ENCODE assay signal across 10 cellular contexts in genomic region chr6:38688579-38689087, GRCh38. TPM values are rescaled to one million over a fixed set of nuclear protein-coding genes. Genes with fewer than 3 reads are reported as not detected.
A peak's percentile ranks its signal among the peaks of the same experiment; 100 is the strongest.
DNase-seq lines count a peak whose midpoint lies in the region; ATAC-seq and TF ChIP-seq lines count a peak whose summit lies in the region.
"Had no signal": no experiment of that assay in that cellular context is flagged by ENCODE, and none has a peak within 500 bp of the region (broad histone marks: within the 10 kb centered on the region; RNA-seq: fewer than 3 reads in every experiment).

No MANE protein-coding gene starts in this region.

- no peak overlapping the region for H3K9ac ChIP-seq in endodermal cell (ENCODE audit: extremely low read depth, low read length, poor library complexity, severe bottlenecking)

- CTCF ChIA-PET in CD4-positive, alpha-beta T cell (lab: Charles Lee): no interaction called here

- H3K4me3 ChIP-seq in endodermal cell (ENCODE audit: low read length): no peak overlapping the region

- no peaks in the 10 kb centered on the region for H3K27me3 ChIP-seq in endodermal cell (ENCODE audit: control insufficient read depth, insufficient read depth, low read length, poor library complexity, severe bottlenecking)
- H3K27me3 ChIP-seq in CD4-positive, alpha-beta T cell (ENCODE audit: control insufficient read depth, insufficient read depth, low read length): no peaks in the 10 kb centered on the region
- H3K27me3 ChIP-seq: neutrophil had no signal

- H3K9me3 Mint-ChIP-seq in stimulated activated naive CD8-positive, alpha-beta T cell treated with anti-CD3 and anti-CD28 coated beads, Interleukin-15, Interleukin-2, amounts not matched to agents 100 ng/mL and 50 ng/mL, for 24 hours: no peaks in the 10 kb centered on the region
- H3K9me3 Mint-ChIP-seq in endodermal cell: no peaks in the 10 kb centered on the region
- no peaks in the 10 kb centered on the region for H3K9me3 Mint-ChIP-seq in CD4-positive, alpha-beta T cell

- peak overlapping the region; percentile 41 for H3K27ac Mint-ChIP-seq in stimulated activated naive CD8-positive, alpha-beta T cell treated with anti-CD3 and anti-CD28 coated beads, Interleukin-15, Interleukin-2, amounts not matched to agents 100 ng/mL and 50 ng/mL, for 24 hours
- H3K27ac Mint-ChIP-seq in endodermal cell: no peak overlapping the region
- H3K27ac Mint-ChIP-seq in CD4-positive, alpha-beta T cell: no peak overlapping the region

- H3K4me1 Mint-ChIP-seq in stimulated activated naive CD8-positive, alpha-beta T cell treated with anti-CD3 and anti-CD28 coated beads, Interleukin-15, Interleukin-2, amounts not matched to agents 100 ng/mL and 50 ng/mL, for 24 hours (ENCODE audit: low read depth): peaks cover 24% of the 10 kb centered on the region
- peaks cover 13% of the 10 kb centered on the region for H3K4me1 Mint-ChIP-seq in endodermal cell
- peaks cover 19% of the 10 kb centered on the region for H3K4me1 Mint-ChIP-seq in CD4-positive, alpha-beta T cell (ENCODE audit: low read depth)

- H3K36me3 Mint-ChIP-seq in stimulated activated naive CD8-positive, alpha-beta T cell treated with anti-CD3 and anti-CD28 coated beads, Interleukin-15, Interleukin-2, amounts not matched to agents 100 ng/mL and 50 ng/mL, for 24 hours (ENCODE audit: low read depth): peaks cover 52% of the 10 kb centered on the region
- H3K36me3 Mint-ChIP-seq in endodermal cell (ENCODE audit: low read depth): peaks cover 35% of the 10 kb centered on the region
- peaks cover 16% of the 10 kb centered on the region for H3K36me3 Mint-ChIP-seq in CD4-positive, alpha-beta T cell (ENCODE audit: low read depth)

- WGBS in endodermal cell (ENCODE audit: insufficient coverage in 1 of 2, insufficient read length in 1 of 2), 2 experiments: 95% methylated on average over 6 of the region's 6 CpGs; no CpG with 5 or more reads in 1 of the 2 experiments

- no peak overlapping the region for H3K27ac ChIP-seq in endodermal cell (ENCODE audit: low read depth, low read length)
- no peak overlapping the region for H3K27ac ChIP-seq in CD4-positive, alpha-beta T cell (ENCODE audit: low read depth, low read length)
- H3K27ac ChIP-seq: C4-2B, neutrophil had no signal

- intact Hi-C loops in CD4-positive, alpha-beta T cell (cut with DNase I, micrococcal nuclease): no loop called here

- H3K27me3 Mint-ChIP-seq in stimulated activated naive CD8-positive, alpha-beta T cell treated with anti-CD3 and anti-CD28 coated beads, Interleukin-15, Interleukin-2, amounts not matched to agents 100 ng/mL and 50 ng/mL, for 24 hours: no peaks in the 10 kb centered on the region
- H3K27me3 Mint-ChIP-seq in endodermal cell (ENCODE audit: insufficient read depth): no peaks in the 10 kb centered on the region
- no peaks in the 10 kb centered on the region for H3K27me3 Mint-ChIP-seq in CD4-positive, alpha-beta T cell

- peak; percentile 31 for TF ChIP-seq CTCF in endodermal cell (conservative IDR thresholded peaks at IDR 0.05)
- no peak for TF ChIP-seq CTCF in CD4-positive, alpha-beta T cell (IDR thresholded peaks at IDR 0.05)

- peaks cover 3% of the 10 kb centered on the region for H3K4me1 ChIP-seq in endodermal cell (ENCODE audit: control insufficient read depth, insufficient read depth, low read length)

- no peak for ATAC-seq in stimulated activated naive CD8-positive, alpha-beta T cell treated with anti-CD3 and anti-CD28 coated beads, Interleukin-15, Interleukin-2, amounts not matched to agents 100 U/mL and 50 U/mL, for 24 hours
- ATAC-seq in HG03571 (IDR thresholded peaks at IDR 0.05; ENCODE audit: unreplicated experiment) (peak; percentile 64), GM21367 (IDR thresholded peaks at IDR 0.05; ENCODE audit: unreplicated experiment) (no peak)
- no peak for ATAC-seq in CD4-positive, alpha-beta T cell (ENCODE audit: poor library complexity)

- H3K4me3 Mint-ChIP-seq in stimulated activated naive CD8-positive, alpha-beta T cell treated with anti-CD3 and anti-CD28 coated beads, Interleukin-15, Interleukin-2, amounts not matched to agents 100 ng/mL and 50 ng/mL, for 24 hours: peak overlapping the region; percentile 30
- H3K4me3 Mint-ChIP-seq in endodermal cell: no peak overlapping the region
- no peak overlapping the region for H3K4me3 Mint-ChIP-seq in CD4-positive, alpha-beta T cell

- peaks cover 30% of the 10 kb centered on the region for H3K36me3 ChIP-seq in endodermal cell (ENCODE audit: control insufficient read depth, insufficient read depth, low read length)

- peaks cover 4% of the 10 kb centered on the region for H3K9me3 ChIP-seq in endodermal cell (ENCODE audit: control insufficient read depth, low read length)
- H3K9me3 ChIP-seq in CD4-positive, alpha-beta T cell (ENCODE audit: control insufficient read depth, low read length): no peaks in the 10 kb centered on the region
- H3K9me3 ChIP-seq: neutrophil had no signal

- POLR2A ChIA-PET in CD4-positive, alpha-beta T cell (lab: Charles Lee): interaction anchor here (1.3 kb wide), 1 partner anchor 14 kb away, joined by 6 read pairs; the partner anchor contains the start of gene GLO1

- no peak for DNase-seq in stimulated activated naive CD8-positive, alpha-beta T cell treated with anti-CD3 and anti-CD28 coated beads, Interleukin-15, Interleukin-2, amounts not matched to agents 100 U/mL and 50 U/mL, for 24 hours
- DNase-seq in endodermal cell (peak; percentile 61), NCI-H2196 treated with DMSO at 0.1 percent for 48 hours (lab: John Stamatoyannopoulos, UW; ENCODE audit: unreplicated experiment) (no peak)
- DNase-seq in stimulated activated CD4-positive, alpha-beta T cell treated with anti-CD3 and anti-CD28 coated beads, Interleukin-4, amount 100 ng/mL, for 1 hour: no peak
- DNase-seq in CD4-positive, alpha-beta T cell: no peak

RNA-seq across cellular contexts. Expression of gene GLO1, which starts 14.3 kb away (rescaled TPM):
- total RNA-seq in endodermal cell: 100 to 1,000 TPM; 144 to 177 TPM
- polyA plus RNA-seq in endodermal cell (2013, experiment 1 of 2): 197 TPM
- 193 TPM for polyA plus RNA-seq in endodermal cell (2013, experiment 2 of 2)
- total RNA-seq in CD4-positive, alpha-beta T cell: 10 to 100 TPM; 24.1 to 26.2 TPM

RNA-seq across cellular contexts. Expression of gene DNAH8, which starts 26.5 kb away (rescaled TPM):
- total RNA-seq in endodermal cell: not detected
- 0.04 TPM for polyA plus RNA-seq in endodermal cell (2013, experiment 1 of 2)
- polyA plus RNA-seq in endodermal cell (2013, experiment 2 of 2): not detected
- total RNA-seq in CD4-positive, alpha-beta T cell: under 1 TPM in 1 of 2 experiments, not detected in 1; 0.03 TPM

RNA-seq across cellular contexts. Expression of gene BTBD9, which starts 48.9 kb away (rescaled TPM):
- total RNA-seq in endodermal cell: 10 to 100 TPM in 1 of 2 donors, 1 to 10 TPM in 1; 7.6 to 12.3 TPM
- polyA plus RNA-seq in endodermal cell (2013, experiment 1 of 2): 5.7 TPM
- polyA plus RNA-seq in endodermal cell (2013, experiment 2 of 2): 4.3 TPM
- total RNA-seq in CD4-positive, alpha-beta T cell: 10 to 100 TPM; 58.7 to 59.3 TPM

Comparison
In these comparisons a context has a peak if more than half of its experiments do, and no peak if none do; other contexts are left out.
1. RNA of gene GLO1, which starts 14.3 kb away (total RNA-seq): 144 to 177 TPM in endodermal cell; 24.1 to 26.2 TPM in CD4-positive, alpha-beta T cell; every median in the first group is over 4 times any median in the second.
2. RNA of gene BTBD9, which starts 48.9 kb away (total RNA-seq): 58.7 to 59.3 TPM in CD4-positive, alpha-beta T cell; 7.6 to 12.3 TPM in endodermal cell; every median in the first group is over 4 times any median in the second.